Comparison of ENCODE assay signal across 10 cellular contexts in genomic region chr17:28347261-28347891, GRCh38. TPM values are rescaled to one million over a fixed set of nuclear protein-coding genes. Genes with fewer than 3 reads are reported as not detected.
DNase-seq lines count a peak whose midpoint lies in the region; ATAC-seq and TF ChIP-seq lines count a peak whose summit lies in the region.
"Had no signal": no experiment of that assay in that cellular context is flagged by ENCODE, and none has a peak within 500 bp of the region (broad histone marks: within the 10 kb centered on the region; RNA-seq: fewer than 3 reads in every experiment).

No MANE protein-coding gene starts in this region.

- no peaks in the 10 kb centered on the region for H3K9me3 Mint-ChIP-seq in chondrocyte (ENCODE audit: low read depth)
- no peaks in the 10 kb centered on the region for H3K9me3 Mint-ChIP-seq in activated CD4-positive, alpha-beta T cell treated with anti-CD3 and anti-CD28 coated beads, Interleukin-2, amount 10 ng/mL, durations not matched to agents 7 days and 5 days

- H3K27ac Mint-ChIP-seq in chondrocyte (ENCODE audit: unreplicated experiment), result peak overlapping the region; percentile 92
- no peak overlapping the region for H3K27ac Mint-ChIP-seq in activated CD4-positive, alpha-beta T cell treated with anti-CD3 and anti-CD28 coated beads, Interleukin-2, amount 10 ng/mL, durations not matched to agents 7 days and 5 days

- peaks cover 96% of the 10 kb centered on the region for H3K36me3 ChIP-seq in HUES64 (ENCODE audit: insufficient read depth, low read length)

- H3K4me3 ChIP-seq in HUES64 (ENCODE audit: low read length), result no peak overlapping the region

- H3K36me3 Mint-ChIP-seq in chondrocyte (ENCODE audit: low read depth), result peaks cover 35% of the 10 kb centered on the region
- peaks cover 45% of the 10 kb centered on the region for H3K36me3 Mint-ChIP-seq in activated CD4-positive, alpha-beta T cell treated with anti-CD3 and anti-CD28 coated beads, Interleukin-2, amount 10 ng/mL, durations not matched to agents 7 days and 5 days (ENCODE audit: low read depth)

- H3K4me1 ChIP-seq in HUES64 (ENCODE audit: insufficient read depth, low read length), result peaks cover 2% of the 10 kb centered on the region; the same call in 1 of the 2 replicates

- no peak for TF ChIP-seq CTCF in chondrocyte (IDR thresholded peaks at IDR 0.05)

- peak; percentile 92 for DNase-seq in AG08395 (ENCODE audit: low spot score)
- no peak for DNase-seq in chondrocyte (ENCODE audit: low spot score)
- peak; percentile 51 to 88 for DNase-seq in lung microvascular endothelial cell (ENCODE audit: low read depth in 2 of 2)
- no peak for DNase-seq in NCI-H2081 (lab: John Stamatoyannopoulos, UW)
- no peak for DNase-seq in occipital lobe (lab: John Stamatoyannopoulos, UW)
- no peak for DNase-seq in activated CD4-positive, alpha-beta T cell treated with anti-CD3 and anti-CD28 coated beads, Interleukin-2, amount 10 ng/mL, durations not matched to agents 7 days and 5 days
- DNase-seq: activated CD4-positive, alpha-beta T cell treated with anti-CD3 and anti-CD28 coated beads for 1 hour; NCI-H446 treated with DMSO at 0.1 percent for 48 hours had no signal

- no peaks in the 10 kb centered on the region for H3K27me3 Mint-ChIP-seq in chondrocyte (ENCODE audit: low read depth)
- H3K27me3 Mint-ChIP-seq in activated CD4-positive, alpha-beta T cell treated with anti-CD3 and anti-CD28 coated beads, Interleukin-2, amount 10 ng/mL, durations not matched to agents 7 days and 5 days, result no peaks in the 10 kb centered on the region

- CTCF ChIA-PET in activated CD4-positive, alpha-beta T cell treated with anti-CD3 and anti-CD28 coated beads, Interleukin-2, amount 10 ng/mL, durations not matched to agents 7 days and 5 days (lab: Charles Lee), result interaction anchor here (0.6 to 0.8 kb wide), 3 partner anchors 10 to 138 kb away, joined by 3 to 4 read pairs (median 3); partner anchors contain the start of gene POLDIP2

- H3K4me1 Mint-ChIP-seq in chondrocyte (ENCODE audit: low read depth), result peaks cover 32% of the 10 kb centered on the region
- peaks cover 2% of the 10 kb centered on the region for H3K4me1 Mint-ChIP-seq in activated CD4-positive, alpha-beta T cell treated with anti-CD3 and anti-CD28 coated beads, Interleukin-2, amount 10 ng/mL, durations not matched to agents 7 days and 5 days

- H3K9me3 ChIP-seq in HUES64 (ENCODE audit: insufficient read depth, low read depth, low read length), result no peaks in the 10 kb centered on the region

- H3K4me3 Mint-ChIP-seq in chondrocyte (ENCODE audit: unreplicated experiment), result no peak overlapping the region
- H3K4me3 Mint-ChIP-seq in activated CD4-positive, alpha-beta T cell treated with anti-CD3 and anti-CD28 coated beads, Interleukin-2, amount 10 ng/mL, durations not matched to agents 7 days and 5 days, result no peak overlapping the region

- H3K27me3 ChIP-seq in HUES64 (ENCODE audit: insufficient read depth, low read length), result no peaks in the 10 kb centered on the region

- no peak for ATAC-seq in HG03280 (IDR thresholded peaks at IDR 0.05; ENCODE audit: unreplicated experiment)

- 88% methylated on average over 8 of the region's 8 CpGs for WGBS in HUES64

- POLR2A ChIA-PET in activated CD4-positive, alpha-beta T cell treated with anti-CD3 and anti-CD28 coated beads, Interleukin-2, amount 10 ng/mL, durations not matched to agents 7 days and 5 days (lab: Charles Lee), result no interaction called here

- H3K27ac ChIP-seq in HUES64 (ENCODE audit: low read depth, low read length), result peak overlapping the region; percentile 62; the same call in 1 of the 2 replicates

- no peak overlapping the region for H3K9ac ChIP-seq in HUES64 (ENCODE audit: low read depth, low read length)

RNA-seq across cellular contexts. Expression of gene POLDIP2, which starts 10.0 kb away (rescaled TPM):
- 54.3 TPM for polyA plus RNA-seq in HUES64 (2013, experiment 1 of 2)
- 51.4 TPM for polyA plus RNA-seq in HUES64 (2013, experiment 2 of 2)
- total RNA-seq in chondrocyte (70.1 to 70.8 TPM (median 70.4 TPM) in 3 replicates), lung microvascular endothelial cell (50.8 and 55.6 TPM in 2 replicates), occipital lobe (39.6 TPM)
- total RNA-seq in activated CD4-positive, alpha-beta T cell treated with anti-CD3 and anti-CD28 coated beads, Interleukin-2, amount 10 ng/mL, durations not matched to agents 7 days and 5 days, result 10 to 100 TPM; 61.6 to 67.7 TPM

RNA-seq across cellular contexts. Expression of gene TNFAIP1, which starts 11.8 kb away (rescaled TPM):
- 9.3 TPM for polyA plus RNA-seq in HUES64 (2013, experiment 1 of 2)
- 12.1 TPM for polyA plus RNA-seq in HUES64 (2013, experiment 2 of 2)
- total RNA-seq in chondrocyte (52.0 to 79.5 TPM (median 74.0 TPM) in 3 replicates), lung microvascular endothelial cell (70.6 and 98.0 TPM in 2 replicates), occipital lobe (25.9 TPM)
- total RNA-seq in activated CD4-positive, alpha-beta T cell treated with anti-CD3 and anti-CD28 coated beads, Interleukin-2, amount 10 ng/mL, durations not matched to agents 7 days and 5 days, result 10 to 100 TPM; 21.0 to 22.0 TPM

RNA-seq across cellular contexts. Expression of gene IFT20, which starts 12.1 kb away (rescaled TPM):
- 18.5 TPM for polyA plus RNA-seq in HUES64 (2013, experiment 1 of 2)
- polyA plus RNA-seq in HUES64 (2013, experiment 2 of 2), result 20.2 TPM
- total RNA-seq in chondrocyte, result 63.7 to 70.2 TPM (median 64.3 TPM) in 3 replicates
- total RNA-seq in lung microvascular endothelial cell, result 42.3 and 43.3 TPM in 2 replicates
- 29.6 TPM for total RNA-seq in occipital lobe
- total RNA-seq in activated CD4-positive, alpha-beta T cell treated with anti-CD3 and anti-CD28 coated beads, Interleukin-2, amount 10 ng/mL, durations not matched to agents 7 days and 5 days, result 10 to 100 TPM; 20.5 to 22.3 TPM

RNA-seq across cellular contexts. Expression of gene SEBOX, which starts 17.6 kb away (rescaled TPM):
- polyA plus RNA-seq in HUES64 (2013, experiment 1 of 2), result not detected
- not detected for polyA plus RNA-seq in HUES64 (2013, experiment 2 of 2)
- total RNA-seq in chondrocyte (not detected in 3 replicates), lung microvascular endothelial cell (not detected in 2 replicates), occipital lobe (not detected)
- not detected for total RNA-seq in activated CD4-positive, alpha-beta T cell treated with anti-CD3 and anti-CD28 coated beads, Interleukin-2, amount 10 ng/mL, durations not matched to agents 7 days and 5 days

RNA-seq across cellular contexts. Expression of gene VTN, which starts 22.7 kb away (rescaled TPM):
- polyA plus RNA-seq in HUES64 (2013, experiment 1 of 2), result 1.6 TPM
- 3.2 TPM for polyA plus RNA-seq in HUES64 (2013, experiment 2 of 2)
- 0.31 to 0.55 TPM (median 0.41 TPM) in 3 replicates for total RNA-seq in chondrocyte
- total RNA-seq in lung microvascular endothelial cell, result under 0.01 TPM in 2 replicates
- 0.31 TPM for total RNA-seq in occipital lobe
- total RNA-seq in activated CD4-positive, alpha-beta T cell treated with anti-CD3 and anti-CD28 coated beads, Interleukin-2, amount 10 ng/mL, durations not matched to agents 7 days and 5 days, result under 1 TPM; 0.08 to 0.12 TPM

Comparison
In these comparisons a context has a peak if more than half of its experiments do, and no peak if none do; other contexts are left out.
1. DNase-seq: peak in AG08395 (single experiment) and lung microvascular endothelial cell (2 of 2); none in chondrocyte (single experiment), NCI-H2081 (0 of 2), occipital lobe (single experiment) and activated CD4-positive, alpha-beta T cell treated with anti-CD3 and anti-CD28 coated beads, Interleukin-2, amount 10 ng/mL, durations not matched to agents 7 days and 5 days (single experiment).